ENCODE assay signal across 29 cellular contexts in the genomic region with DNA sequence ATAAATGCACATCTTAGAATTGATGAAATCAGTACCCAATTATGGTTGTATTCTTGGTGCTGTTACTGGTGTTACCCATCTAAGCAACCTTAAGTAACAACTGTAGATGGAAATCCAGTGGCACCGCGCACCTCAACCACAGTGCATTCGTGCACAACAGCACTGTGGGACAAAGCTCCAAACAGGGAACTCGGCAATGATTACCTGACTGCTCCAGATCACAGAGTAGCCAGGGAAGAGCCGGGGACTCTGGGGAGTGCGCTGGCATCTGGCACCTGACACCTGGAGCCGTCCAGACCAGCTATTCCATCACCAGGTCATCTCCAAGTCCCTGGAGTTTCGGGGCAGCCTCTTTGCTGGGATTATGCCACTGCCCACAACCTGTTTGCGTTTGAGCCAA.
A peak's percentile ranks its signal among the peaks of the same experiment; 100 is the strongest.
DNase-seq lines count a peak whose midpoint lies in the region; ATAC-seq and TF ChIP-seq lines count a peak whose summit lies in the region.
"Had no signal": no experiment of that assay in that cellular context is flagged by ENCODE, and none has a peak within 500 bp of the region (broad histone marks: within the 10 kb centered on the region; RNA-seq: fewer than 3 reads in every experiment).

No MANE protein-coding gene starts in this region.

- DNase-seq in right atrium auricular region (ENCODE audit: low spot score) (no peak), left ventricle myocardium superior (no peak), gastrocnemius medialis (no peak), vagina (ENCODE audit: extremely low spot score in 2 of 2) (peak in 1 of 2 donors; percentile 87), substantia nigra (lab: John Stamatoyannopoulos, UW) (no peak), UCSD-AML1 (lab: John Stamatoyannopoulos, UW; ENCODE audit: unreplicated experiment) (no peak)
- DNase-seq: activated CD8-positive, alpha-beta T cell treated with anti-CD3 and anti-CD28 coated beads for 36 hours; activated gamma-delta T cell; activated naive CD8-positive, alpha-beta T cell treated with anti-CD3 and anti-CD28 coated beads, Interleukin-2, amount 50 U/mL, for 24 hours; activated T-cell treated with anti-CD3 and anti-CD28 coated beads, Interleukin-2, amount 50 U/mL, for 1 hour; body of pancreas; C1 segment of cervical spinal cord; Caco-2; DMS79 treated with DMSO at 0.1 percent for 48 hours; GOT3; Karpas-422; MV-4-11; naive thymus-derived CD8-positive, alpha-beta T cell; NCI-H1694; NCI-H2171; NCI-H524 treated with DMSO at 0.1 percent for 48 hours; pancreas; Peyer's patch; T-helper 1 cell had no signal

- H3K4me3 ChIP-seq in right atrium auricular region (no peak overlapping the region), mesodermal cell (ENCODE audit: extremely low read depth, insufficient read depth, low read length, poor library complexity, severe bottlenecking) (no peak overlapping the region), gastrocnemius medialis (no peak overlapping the region), vagina (no peak overlapping the region)
- H3K4me3 ChIP-seq: body of pancreas, colonic mucosa, pancreas, Peyer's patch, SJCRH30 had no signal

- TF ChIP-seq POLR2A in gastrocnemius medialis (IDR thresholded peaks at IDR 0.05) (no peak), vagina (IDR thresholded peaks at IDR 0.05) (no peak)

- H3K27ac ChIP-seq in right atrium auricular region (peak overlapping the region; percentile 81 to 84), mesodermal cell (ENCODE audit: low read depth, low read length, severe bottlenecking) (peak overlapping the region; percentile 67), gastrocnemius medialis (peak overlapping the region; percentile 49 to 81 (median 79)), vagina (peak overlapping the region; percentile 36), substantia nigra (ENCODE audit: low read depth, low read length, poor library complexity, severe bottlenecking) (no peak overlapping the region)
- H3K27ac ChIP-seq: body of pancreas, colonic mucosa, pancreas, SJCRH30 had no signal

- TF ChIP-seq CTCF in right atrium auricular region (IDR thresholded peaks at IDR 0.05) (no peak), gastrocnemius medialis (IDR thresholded peaks at IDR 0.05 in 4 of 5, conservative IDR thresholded peaks at IDR 0.05 in 1 of 5) (no peak), vagina (IDR thresholded peaks at IDR 0.05) (no peak)

- 94 to 96% methylated on average over 8 of the region's 9 CpGs for whole genome bisulfite sequencing in mesodermal cell (ENCODE audit: insufficient coverage in 2 of 2), 2 experiments

- intact Hi-C loops in left ventricle myocardium superior (cut with micrococcal nuclease) = no loop called here
- intact Hi-C loops in gastrocnemius medialis (cut with DNase I; ENCODE audit: low total_unique reads) = loop anchor here (5.0 kb wide), 1 partner anchor 52 kb away; no protein-coding TSS in a partner anchor
- intact Hi-C loops in vagina (cut with DNase I) = loop anchor here (5.0 kb wide), 1 partner anchor 62 kb away; the partner anchor contains the start of genes COL4A1 and COL4A2

- H3K9me3 ChIP-seq in right atrium auricular region (no peaks in the 10 kb centered on the region), mesodermal cell (ENCODE audit: control insufficient read depth, low read length) (no peaks in the 10 kb centered on the region), gastrocnemius medialis (no peaks in the 10 kb centered on the region), vagina (no peaks in the 10 kb centered on the region)
- H3K9me3 ChIP-seq: body of pancreas, Caco-2, colonic mucosa, pancreas, Peyer's patch, SJCRH30 had no signal

- H3K27me3 ChIP-seq in right atrium auricular region (no peaks in the 10 kb centered on the region), gastrocnemius medialis (peaks cover 0 to 2% (median 0%) of the 10 kb centered on the region in 3 donors), vagina (no peaks in the 10 kb centered on the region)
- H3K27me3 ChIP-seq: body of pancreas, colonic mucosa, pancreas, Peyer's patch, SJCRH30 had no signal

- peaks cover 17% of the 10 kb centered on the region for H3K36me3 ChIP-seq in right atrium auricular region
- peaks cover 57% of the 10 kb centered on the region for H3K36me3 ChIP-seq in mesodermal cell (ENCODE audit: control insufficient read depth, insufficient read depth, low read length)
- H3K36me3 ChIP-seq in gastrocnemius medialis = no peaks in the 10 kb centered on the region
- H3K36me3 ChIP-seq in vagina = no peaks in the 10 kb centered on the region
- H3K36me3 ChIP-seq: colonic mucosa, pancreas, Peyer's patch had no signal

- ATAC-seq in left ventricle myocardium superior = no peak
- no peak for ATAC-seq in gastrocnemius medialis
- ATAC-seq in HG03520 (IDR thresholded peaks at IDR 0.05; ENCODE audit: unreplicated experiment) = no peak
- ATAC-seq: activated CD4-positive, CD25-positive, alpha-beta regulatory T cell treated with anti-CD3 and anti-CD28 coated beads, Interleukin-2, amount 50 U/mL, for 24 hours; activated CD8-positive, alpha-beta T cell treated with anti-CD3 and anti-CD28 coated beads for 36 hours; activated naive CD8-positive, alpha-beta T cell treated with anti-CD3 and anti-CD28 coated beads, Interleukin-2, amount 50 U/mL, for 24 hours; body of pancreas; naive thymus-derived CD8-positive, alpha-beta T cell had no signal

- in situ Hi-C loops in gastrocnemius medialis (cut with MboI; ENCODE audit: low sequenced_read_pairs in 4 of 4) = loop anchor here in 1 of 4 donors (25.0 kb wide), 1 partner anchor 167 kb away; no protein-coding TSS in a partner anchor

- H3K4me1 ChIP-seq in right atrium auricular region (peaks cover 0 to 96% of the 10 kb centered on the region in 2 donors), mesodermal cell (ENCODE audit: control insufficient read depth, insufficient read depth, low read length, poor library complexity, severe bottlenecking) (peaks cover 50% of the 10 kb centered on the region), gastrocnemius medialis (peaks cover 24 to 41% of the 10 kb centered on the region in 2 donors), vagina (peaks cover 52% of the 10 kb centered on the region)
- H3K4me1 ChIP-seq: colonic mucosa had no signal
